ENCODE assay signal across 8 cellular contexts in genomic region chr7:107725138-107725740, GRCh38. TPM values are rescaled to one million over a fixed set of nuclear protein-coding genes. Genes with fewer than 3 reads are reported as not detected.
DNase-seq lines count a peak whose midpoint lies in the region; ATAC-seq and TF ChIP-seq lines count a peak whose summit lies in the region.

No MANE protein-coding gene starts in this region.

- peak; percentile 51 for ATAC-seq in activated CD4-positive, alpha-beta T cell treated with anti-CD3 and anti-CD28 coated beads for 36 hours
- no peak for ATAC-seq in HG03432 (IDR thresholded peaks at IDR 0.05; ENCODE audit: unreplicated experiment)

- no peak for TF ChIP-seq POLR2A in uterus (IDR thresholded peaks at IDR 0.05)

- no peaks in the 10 kb centered on the region for H3K36me3 Mint-ChIP-seq in activated CD4-positive, alpha-beta T cell treated with anti-CD3 and anti-CD28 coated beads for 36 hours (ENCODE audit: low read depth)
- H3K36me3 Mint-ChIP-seq in neural crest cell (ENCODE audit: low read depth): no peaks in the 10 kb centered on the region

- H3K27me3 Mint-ChIP-seq in activated CD4-positive, alpha-beta T cell treated with anti-CD3 and anti-CD28 coated beads for 36 hours: peaks cover 20% of the 10 kb centered on the region
- H3K27me3 Mint-ChIP-seq in neural crest cell (ENCODE audit: low read depth): peaks cover 36% of the 10 kb centered on the region

- H3K9me3 Mint-ChIP-seq in activated CD4-positive, alpha-beta T cell treated with anti-CD3 and anti-CD28 coated beads for 36 hours (ENCODE audit: low read depth): no peaks in the 10 kb centered on the region
- H3K9me3 Mint-ChIP-seq in neural crest cell: no peaks in the 10 kb centered on the region

- peak; percentile 59 for DNase-seq in A673 (ENCODE audit: low spot score)
- no peak for DNase-seq in GM06990 (ENCODE audit: extremely low read depth, insufficient read length)
- DNase-seq in NCI-H2029 treated with DMSO at 0.1 percent for 48 hours (lab: John Stamatoyannopoulos, UW): peak; percentile 35
- DNase-seq in activated CD4-positive, alpha-beta T cell treated with anti-CD3 and anti-CD28 coated beads for 36 hours: peak; percentile 67
- DNase-seq in epidermal melanocyte (ENCODE audit: insufficient read length, low spot score): peak; percentile 74
- DNase-seq in neural crest cell (ENCODE audit: low read depth, low spot score): peak; percentile 15
- peak; percentile 25 to 61 for DNase-seq in uterus

- intact Hi-C loops in A673 (cut with micrococcal nuclease; ENCODE audit: unreplicated experiment) (loop anchor here (1.0 to 10.0 kb wide), 5 partner anchors 140 to 933 kb away; partner anchors contain the start of gene BCAP29), uterus (cut with DNase I; ENCODE audit: low total_unique reads) (loop anchor here (10.0 kb wide), 1 partner anchor 260 kb away; no protein-coding TSS in a partner anchor)
- intact Hi-C loops in activated CD4-positive, alpha-beta T cell treated with anti-CD3 and anti-CD28 coated beads for 36 hours (cut with DNase I, micrococcal nuclease): loop anchor here (1.0 to 10.0 kb wide), 10 partner anchors 144 to 933 kb away; partner anchors contain the start of gene BCAP29 (in 1 of the 2)

- no peaks in the 10 kb centered on the region for H3K4me1 Mint-ChIP-seq in activated CD4-positive, alpha-beta T cell treated with anti-CD3 and anti-CD28 coated beads for 36 hours
- H3K4me1 Mint-ChIP-seq in neural crest cell: peaks cover 5% of the 10 kb centered on the region

- TF ChIP-seq CTCF in A673 (conservative IDR thresholded peaks at IDR 0.05; ENCODE audit: low read depth, low read length) (peak; percentile 80), GM06990 (IDR thresholded peaks at IDR 0.05; ENCODE audit: insufficient read depth, low read length, poor library complexity, severe bottlenecking) (peak; percentile 48), neural crest cell (conservative IDR thresholded peaks at IDR 0.05) (peak; percentile 88), uterus (IDR thresholded peaks at IDR 0.05) (peak; percentile 48 to 80 (median 72))

- POLR2A ChIA-PET in A673 (lab: Charles Lee; ENCODE audit: low non-redundant PET): no interaction called here
- POLR2A ChIA-PET in activated CD4-positive, alpha-beta T cell treated with anti-CD3 and anti-CD28 coated beads for 36 hours (lab: Charles Lee): no interaction called here

- no peaks in the 10 kb centered on the region for H3K36me3 ChIP-seq in A673 (ENCODE audit: insufficient read depth, low read length, poor library complexity, severe bottlenecking)
- H3K36me3 ChIP-seq in GM06990 (ENCODE audit: control insufficient read depth, insufficient read depth, low read length): no peaks in the 10 kb centered on the region
- H3K36me3 ChIP-seq in uterus: no peaks in the 10 kb centered on the region

- H3K27ac ChIP-seq in A673 (ENCODE audit: low read depth, low read length, poor library complexity, severe bottlenecking): no peak overlapping the region
- H3K27ac ChIP-seq in uterus: no peak overlapping the region

- H3K27ac Mint-ChIP-seq in activated CD4-positive, alpha-beta T cell treated with anti-CD3 and anti-CD28 coated beads for 36 hours: no peak overlapping the region
- no peak overlapping the region for H3K27ac Mint-ChIP-seq in neural crest cell (ENCODE audit: unreplicated experiment)

- CTCF ChIA-PET in A673 (lab: Charles Lee): interaction anchor here (1.6 kb wide), 1 partner anchor 262 kb away, joined by 4 read pairs; no protein-coding TSS in a partner anchor
- CTCF ChIA-PET in activated CD4-positive, alpha-beta T cell treated with anti-CD3 and anti-CD28 coated beads for 36 hours (lab: Charles Lee): interaction anchor here (0.6 to 4.2 kb wide), 14 partner anchors 12 to 524 kb away, joined by 3 to 26 read pairs (median 4); no protein-coding TSS in a partner anchor

- no peak overlapping the region for H3K4me3 ChIP-seq in A673 (ENCODE audit: low read depth, low read length, poor library complexity, severe bottlenecking)
- H3K4me3 ChIP-seq in GM06990 (replicated peaks; ENCODE audit: low read depth, low read length): no peak overlapping the region
- H3K4me3 ChIP-seq in uterus: no peak overlapping the region

- H3K27me3 ChIP-seq in A673 (replicated peaks; ENCODE audit: insufficient read depth, low read depth, low read length, poor library complexity) (no peaks in the 10 kb centered on the region), GM06990 (replicated peaks; ENCODE audit: control insufficient read depth, insufficient read depth, low read length) (no peaks in the 10 kb centered on the region), uterus (no peaks in the 10 kb centered on the region)

- H3K4me1 ChIP-seq in A673 (ENCODE audit: insufficient read depth, low read length, poor library complexity, severe bottlenecking) (no peaks in the 10 kb centered on the region), uterus (no peaks in the 10 kb centered on the region)

- H3K9me3 ChIP-seq in A673 (ENCODE audit: low read depth, low read length, poor library complexity, severe bottlenecking) (no peaks in the 10 kb centered on the region), uterus (no peaks in the 10 kb centered on the region)

- no peak overlapping the region for H3K4me3 Mint-ChIP-seq in activated CD4-positive, alpha-beta T cell treated with anti-CD3 and anti-CD28 coated beads for 36 hours
- H3K4me3 Mint-ChIP-seq in neural crest cell: no peak overlapping the region

- BruUV-seq in A673 (replicated peaks; lab: Mats Ljungman, UMichigan): no TSS peak

RNA-seq across cellular contexts. Expression of gene CBLL1, which starts 18.7 kb away (rescaled TPM):
- total RNA-seq in A673 (2021) (30.8 and 37.9 TPM in 2 replicates), neural crest cell (30.8 and 35.2 TPM in 2 replicates), uterus (10 to 100 TPM; 22.3 to 54.1 (median 29.1) TPM)
- total RNA-seq in activated CD4-positive, alpha-beta T cell treated with anti-CD3 and anti-CD28 coated beads for 36 hours: 10 to 100 TPM; 36.9 to 57.9 TPM
